Comparison of ENCODE assay signal across 8 cellular contexts in genomic region chr22:20571531-20572007, GRCh38.
DNase-seq lines count a peak whose midpoint lies in the region; ATAC-seq and TF ChIP-seq lines count a peak whose summit lies in the region.

No MANE protein-coding gene starts in this region.

- no peak overlapping the region for H3K4me3 Mint-ChIP-seq in neural crest cell

- ATAC-seq in Right ventricle myocardium superior (ENCODE audit: poor library complexity) (no peak), Right ventricle myocardium inferior (no peak), HG03139 (IDR thresholded peaks at IDR 0.05; ENCODE audit: unreplicated experiment) (no peak)

- H3K4me3 ChIP-seq in dorsolateral prefrontal cortex, result no peak overlapping the region

- H3K36me3 Mint-ChIP-seq in neural crest cell (ENCODE audit: low read depth), result peaks cover 15% of the 10 kb centered on the region

- no peaks in the 10 kb centered on the region for H3K9me3 Mint-ChIP-seq in neural crest cell

- no peak overlapping the region for H3K27ac ChIP-seq in dorsolateral prefrontal cortex

- TF ChIP-seq CTCF in dorsolateral prefrontal cortex (IDR thresholded peaks at IDR 0.05 in 54 of 56, conservative IDR thresholded peaks at IDR 0.05 in 2 of 56; ENCODE audit: low read depth in 1 of 56, partially characterized antibody in 56 of 56) (peak; percentile 34 to 75 (median 62)), neural crest cell (conservative IDR thresholded peaks at IDR 0.05) (peak; percentile 70)

- no peaks in the 10 kb centered on the region for H3K27me3 ChIP-seq in dorsolateral prefrontal cortex

- H3K27ac Mint-ChIP-seq in neural crest cell (ENCODE audit: unreplicated experiment), result no peak overlapping the region

- H3K4me1 Mint-ChIP-seq in neural crest cell, result no peaks in the 10 kb centered on the region

- no peaks in the 10 kb centered on the region for H3K27me3 Mint-ChIP-seq in neural crest cell (ENCODE audit: low read depth)

- intact Hi-C loops in Right ventricle myocardium superior (cut with DNase I) (no loop called here), Right ventricle myocardium inferior (cut with DNase I) (no loop called here), dorsolateral prefrontal cortex (cut with DNase I) (no loop called here)

- DNase-seq in Right ventricle myocardium superior (peak; percentile 64), Right ventricle myocardium inferior (ENCODE audit: missing footprints) (no peak), dorsolateral prefrontal cortex (no peak), neural crest cell (ENCODE audit: low read depth, low spot score) (peak; percentile 59), NCI-H1694 treated with DMSO at 0.1 percent for 48 hours (lab: John Stamatoyannopoulos, UW) (no peak), NCI-H1105 (lab: John Stamatoyannopoulos, UW) (no peak)
- peak; percentile 49 for DNase-seq in activated CD4-positive, CD25-positive, alpha-beta regulatory T cell treated with anti-CD3 and anti-CD28 coated beads, Interleukin-2, amount 50 U/mL, for 16 hours (ENCODE audit: low read depth, low spot score)

Comparison
In these comparisons a context has a peak if more than half of its experiments do, and no peak if none do; other contexts are left out.
1. DNase-seq: peak in Right ventricle myocardium superior (single experiment), activated CD4-positive, CD25-positive, alpha-beta regulatory T cell treated with anti-CD3 and anti-CD28 coated beads, Interleukin-2, amount 50 U/mL, for 16 hours (single experiment) and neural crest cell (single experiment); none in Right ventricle myocardium inferior (single experiment), dorsolateral prefrontal cortex (0 of 10), NCI-H1694 treated with DMSO at 0.1 percent for 48 hours (single experiment) and NCI-H1105 (single experiment).